ENCODE assay signal across 1 cellular context in genomic region chr1:44101356-44101755, GRCh38.
TF ChIP-seq lines count a peak whose summit lies in the region.

No MANE protein-coding gene starts in this region.

TF ChIP-seq in HepG2, 621 proteins besides CTCF, POLR2A, EP300 and RAD21:
- TF ChIP-seq CREB1 (IDR thresholded peaks at IDR 0.05) (peak; percentile 38; the same call in 1 of the 2 replicates), CREB1 (CRISPR knock-in tag; IDR thresholded peaks at IDR 0.05) (no peak), ATM (IDR thresholded peaks at IDR 0.05; ENCODE audit: borderline replicate concordance) (no peak)
